32 cellular contexts compared by ENCODE assay signal in genomic region chr20:63592661-63593060, GRCh38. TPM values are rescaled to one million over a fixed set of nuclear protein-coding genes. Genes with fewer than 3 reads are reported as not detected.
"Had no signal": no experiment of that assay in that cellular context is flagged by ENCODE, and none has a peak within 500 bp of the region (broad histone marks: within the 10 kb centered on the region; RNA-seq: fewer than 3 reads in every experiment).

No MANE protein-coding gene starts in this region.

- H3K9me3 ChIP-seq: ascending aorta, breast epithelium, SJCRH30 had no signal

- FAIRE-seq: K562, TTC549 had no signal

- DNase-seq: activated CD4-positive, alpha-beta T cell treated with anti-CD3 and anti-CD28 coated beads for 36 hours; activated CD4-positive, alpha-beta T cell treated with anti-CD3 and anti-CD28 coated beads, Interleukin-2, amount 10 ng/mL, durations not matched to agents 7 days and 5 days; activated CD4-positive, alpha-beta T cell treated with anti-CD3 and anti-CD28 coated beads, Interleukin-2, amount 50 U/mL, for 48 hours; activated CD8-positive, alpha-beta T cell treated with anti-CD3 and anti-CD28 coated beads, Interleukin-2, amount 10 ng/mL, durations not matched to agents 7 days and 5 days; activated naive CD4-positive, alpha-beta T cell; activated naive CD4-positive, alpha-beta T cell treated with anti-CD3 and anti-CD28 coated beads, Interleukin-2, amount 50 U/mL, for 16 hours; activated naive CD8-positive, alpha-beta T cell treated with anti-CD3 and anti-CD28 coated beads for 36 hours; activated T-cell treated with anti-CD3 and anti-CD28 coated beads for 4 hours; activated T-cell treated with anti-CD3 and anti-CD28 coated beads, Interleukin-2, amount 50 U/mL, for 4 hours; NCI-H1092 treated with DMSO at 0.1 percent for 48 hours; NCI-H187 treated with DMSO at 0.1 percent for 48 hours; NCI-H2081; NCI-H226; NCI-H446 treated with DMSO at 0.1 percent for 48 hours; NCI-H524; SHP77; SJCRH30; T1000 had no signal

- H3K4me1 ChIP-seq: breast epithelium had no signal

- H3K27ac ChIP-seq: ascending aorta, SJCRH30, SK-N-MC had no signal

- H3K36me3 ChIP-seq: breast epithelium had no signal

- H3K4me3 ChIP-seq: ascending aorta, breast epithelium, K562, SJCRH30, SK-N-MC had no signal

- ATAC-seq: activated CD4-positive, alpha-beta T cell treated with anti-CD3 and anti-CD28 coated beads for 36 hours; activated CD4-positive, CD25-positive, alpha-beta regulatory T cell treated with anti-CD3 and anti-CD28 coated beads, Interleukin-2, amount 50 U/mL, for 24 hours; activated CD8-positive, alpha-beta T cell treated with anti-CD3 and anti-CD28 coated beads, Interleukin-2, amount 10 ng/mL, durations not matched to agents 7 days and 5 days; activated T-cell treated with anti-CD3 and anti-CD28 coated beads, Interleukin-2, amount 50 U/mL, for 4 hours; K562; Panc1; WTC11 had no signal

- H3K27me3 ChIP-seq: ascending aorta, breast epithelium, SJCRH30 had no signal

RNA-seq across cellular contexts. Expression of gene FNDC11, which starts 38.7 kb away (rescaled TPM):
- total RNA-seq: ascending aorta, cardiac septum, M059J had no signal

RNA-seq across cellular contexts. Expression of gene SRMS, which starts 45.1 kb away (rescaled TPM):
- total RNA-seq: activated CD4-positive, alpha-beta T cell treated with anti-CD3 and anti-CD28 coated beads for 36 hours; activated CD4-positive, alpha-beta T cell treated with anti-CD3 and anti-CD28 coated beads, Interleukin-2, amount 10 ng/mL, durations not matched to agents 7 days and 5 days; activated CD8-positive, alpha-beta T cell treated with anti-CD3 and anti-CD28 coated beads, Interleukin-2, amount 10 ng/mL, durations not matched to agents 7 days and 5 days; activated naive CD8-positive, alpha-beta T cell treated with anti-CD3 and anti-CD28 coated beads for 36 hours; activated T-cell treated with anti-CD3 and anti-CD28 coated beads, Interleukin-2, amount 50 U/mL, for 4 hours; activated T-helper 1 cell treated with anti-CD3 and anti-CD28 coated beads, Interleukin-12 subunit alpha, Interleukin-12 subunit beta, Interleukin-2, Interleukin-4 antibody, amounts not matched to agents 30 ng/mL and 10 ng/mL and 1 ng/mL, durations not matched to agents 14 hours and 24 hours and 36 hours; ascending aorta; cardiac septum; K562; M059J; RPMI7951; SJCRH30; T-helper 1 cell treated with Interleukin-12 subunit alpha and Interleukin-12 subunit beta and Interleukin-4 antibody, amounts not matched to agents 30 ng/mL and 1 ng/mL, for 36 hours; T-helper 2 cell treated with Interferon-gamma antibody and Interleukin-4, amounts not matched to agents 100 ng/mL and 5 ng/mL, for 36 hours had no signal

RNA-seq across cellular contexts. Expression of gene PTK6, which starts 55.5 kb away (rescaled TPM):
- total RNA-seq: ascending aorta, cardiac septum, K562, M059J had no signal
